Comparison of ENCODE assay signal across 9 cellular contexts in genomic region chr4:15963001-15963451, GRCh38. TPM values are rescaled to one million over a fixed set of nuclear protein-coding genes. Genes with fewer than 3 reads are reported as not detected.
DNase-seq lines count a peak whose midpoint lies in the region; ATAC-seq, FAIRE-seq and TF ChIP-seq lines count a peak whose summit lies in the region.
"Had no signal": no experiment of that assay in that cellular context is flagged by ENCODE, and none has a peak within 500 bp of the region (broad histone marks: within the 10 kb centered on the region; RNA-seq: fewer than 3 reads in every experiment).

Gene FGFBP2 (minus strand): TSS chr4:15963175. CDS start chr4:15963129, 46 bp downstream.

- DNase-seq in D721Med (ENCODE audit: insufficient read length, low spot score) (peak; percentile 47), MM.1S (no peak), epithelial cell of proximal tubule (ENCODE audit: low read depth) (no peak), upper lobe of right lung (no peak)
- peak; percentile 57 for DNase-seq in activated CD4-positive, alpha-beta memory T cell treated with anti-CD3 and anti-CD28 coated beads, Interleukin-2, amount 10 ng/mL, durations not matched to agents 7 days and 5 days

- no peak within 1 kb of the TSS for H3K27ac Mint-ChIP-seq in activated CD4-positive, alpha-beta memory T cell treated with anti-CD3 and anti-CD28 coated beads, Interleukin-2, amount 10 ng/mL, durations not matched to agents 7 days and 5 days

- H3K27ac ChIP-seq in MM.1S (ENCODE audit: low read length): no peak within 1 kb of the TSS
- H3K27ac ChIP-seq in neutrophil: peak within 1 kb of the TSS; percentile 68
- H3K27ac ChIP-seq in upper lobe of right lung: no peak within 1 kb of the TSS

- ATAC-seq in GM21390 (IDR thresholded peaks at IDR 0.05; ENCODE audit: unreplicated experiment) (peak; percentile 55), upper lobe of right lung (peak; percentile 61), GM21576 (IDR thresholded peaks at IDR 0.05; ENCODE audit: unreplicated experiment) (no peak)

- H3K9me3 ChIP-seq in MM.1S (replicated peaks; ENCODE audit: insufficient read depth, low read length): no peaks in the 10 kb centered on the region
- no peaks in the 10 kb centered on the region for H3K9me3 ChIP-seq in neutrophil
- no peaks in the 10 kb centered on the region for H3K9me3 ChIP-seq in upper lobe of right lung

- TF ChIP-seq CTCF in D721Med (IDR thresholded peaks at IDR 0.05; ENCODE audit: insufficient read depth, missing control alignments) (peak; percentile 64), MM.1S (IDR thresholded peaks at IDR 0.05; ENCODE audit: low read length) (peak; percentile 25), epithelial cell of proximal tubule (conservative IDR thresholded peaks at IDR 0.05; ENCODE audit: low read depth, low read length) (peak; percentile 70), neutrophil (IDR thresholded peaks at IDR 0.05) (no peak), upper lobe of right lung (IDR thresholded peaks at IDR 0.05) (peak; percentile 25)

- H3K4me2 ChIP-seq in MM.1S (ENCODE audit: low read depth, low read length): no peak within 1 kb of the TSS

- no peaks in the 10 kb centered on the region for H3K9me3 Mint-ChIP-seq in activated CD4-positive, alpha-beta memory T cell treated with anti-CD3 and anti-CD28 coated beads, Interleukin-2, amount 10 ng/mL, durations not matched to agents 7 days and 5 days

- intact Hi-C loops in upper lobe of right lung (cut with DNase I): no loop called here

- H3K27me3 Mint-ChIP-seq in activated CD4-positive, alpha-beta memory T cell treated with anti-CD3 and anti-CD28 coated beads, Interleukin-2, amount 10 ng/mL, durations not matched to agents 7 days and 5 days: peaks cover 23% of the 10 kb centered on the region

- H4K20me1 ChIP-seq in MM.1S (ENCODE audit: insufficient read depth, low read length): no peaks in the 10 kb centered on the region

- H3K4me3 ChIP-seq in MM.1S (ENCODE audit: low read length) (no peak within 1 kb of the TSS), epithelial cell of proximal tubule (ENCODE audit: low read depth, low read length) (no peak within 1 kb of the TSS), neutrophil (ENCODE audit: low read depth in 1 of 2, low read length in 1 of 2) (peak within 1 kb of the TSS in 1 of 2 experiments; percentile 32), upper lobe of right lung (no peak within 1 kb of the TSS)

- no peaks in the 10 kb centered on the region for H3F3A ChIP-seq in MM.1S (ENCODE audit: insufficient read depth, low read length)

- H2AFZ ChIP-seq in MM.1S (ENCODE audit: low read length): no peak within 1 kb of the TSS

- no peaks in the 10 kb centered on the region for H3K36me3 Mint-ChIP-seq in activated CD4-positive, alpha-beta memory T cell treated with anti-CD3 and anti-CD28 coated beads, Interleukin-2, amount 10 ng/mL, durations not matched to agents 7 days and 5 days (ENCODE audit: low read depth)

- peaks cover 18% of the 10 kb centered on the region for H3K4me1 Mint-ChIP-seq in activated CD4-positive, alpha-beta memory T cell treated with anti-CD3 and anti-CD28 coated beads, Interleukin-2, amount 10 ng/mL, durations not matched to agents 7 days and 5 days

- H3K9ac ChIP-seq in MM.1S (ENCODE audit: low read length): no peak within 1 kb of the TSS

- H3K79me2 ChIP-seq in MM.1S (ENCODE audit: low read length): no peaks in the 10 kb centered on the region

- H3K27me3 ChIP-seq in MM.1S (replicated peaks; ENCODE audit: insufficient read depth, low read length) (no peaks in the 10 kb centered on the region), neutrophil (no peaks in the 10 kb centered on the region), upper lobe of right lung (no peaks in the 10 kb centered on the region)

- no peaks in the 10 kb centered on the region for H3K4me1 ChIP-seq in MM.1S (ENCODE audit: low read length)
- H3K4me1 ChIP-seq in neutrophil (ENCODE audit: control insufficient read depth in 1 of 2, insufficient read depth in 1 of 2, low read depth in 1 of 2, low read length in 1 of 2): peaks cover 40 to 44% of the 10 kb centered on the region in 2 experiments
- no peaks in the 10 kb centered on the region for H3K4me1 ChIP-seq in upper lobe of right lung

- CTCF ChIA-PET in activated CD4-positive, alpha-beta memory T cell treated with anti-CD3 and anti-CD28 coated beads, Interleukin-2, amount 10 ng/mL, durations not matched to agents 7 days and 5 days (lab: Charles Lee): interaction anchor here (0.8 to 1.5 kb wide), 5 partner anchors 38 to 302 kb away, joined by 3 to 5 read pairs (median 3); no protein-coding TSS in a partner anchor

- H3K36me3 ChIP-seq in MM.1S (replicated peaks; ENCODE audit: insufficient read depth, low read length) (no peaks in the 10 kb centered on the region), neutrophil (no peaks in the 10 kb centered on the region), upper lobe of right lung (no peaks in the 10 kb centered on the region)

- POLR2A ChIA-PET in activated CD4-positive, alpha-beta memory T cell treated with anti-CD3 and anti-CD28 coated beads, Interleukin-2, amount 10 ng/mL, durations not matched to agents 7 days and 5 days (lab: Charles Lee): no interaction called here

- H3K9me2 ChIP-seq in MM.1S (replicated peaks; ENCODE audit: insufficient read depth, low read length): no peaks in the 10 kb centered on the region

- FAIRE-seq in D721Med (lab: Jason Lieb, UNC): no peak
- FAIRE-seq: TTC549 had no signal

- H3K4me3 Mint-ChIP-seq in activated CD4-positive, alpha-beta memory T cell treated with anti-CD3 and anti-CD28 coated beads, Interleukin-2, amount 10 ng/mL, durations not matched to agents 7 days and 5 days: peak within 1 kb of the TSS; percentile 27

RNA-seq across cellular contexts. Expression of gene FGFBP2, which starts in this region (rescaled TPM):
- total RNA-seq in activated CD4-positive, alpha-beta memory T cell treated with anti-CD3 and anti-CD28 coated beads, Interleukin-2, amount 10 ng/mL, durations not matched to agents 7 days and 5 days: 1 to 10 TPM; 3.2 to 5.3 TPM
- total RNA-seq in epithelial cell of proximal tubule (0.22 TPM in 1 of 2 replicates, not detected in the other), upper lobe of right lung (5.6 TPM)

Comparison
In these comparisons a context has a peak if more than half of its experiments do, and no peak if none do; other contexts are left out.
1. DNase-seq: peak in D721Med (single experiment) and activated CD4-positive, alpha-beta memory T cell treated with anti-CD3 and anti-CD28 coated beads, Interleukin-2, amount 10 ng/mL, durations not matched to agents 7 days and 5 days (single experiment); none in MM.1S (single experiment), epithelial cell of proximal tubule (single experiment) and upper lobe of right lung (single experiment).